In genomic region chr14:37168721-37169120, GRCh38 we compare ENCODE assay signal across 1 cellular context.
TF ChIP-seq lines count a peak whose summit lies in the region.

No MANE protein-coding gene starts in this region.

TF ChIP-seq in K562, 482 proteins besides CTCF, POLR2A, EP300 and RAD21 (continued from another document and continues in another):
- TF ChIP-seq ZBTB8A (IDR thresholded peaks at IDR 0.05; ENCODE audit: partially characterized antibody) (no peak), ZMIZ1 (IDR thresholded peaks at IDR 0.05; ENCODE audit: low read depth in 2 of 2, low read length in 2 of 2) (peak in 1 of 2 experiments; percentile 46; a peak in 1 of 4 replicates), ZBTB33 (CRISPR knock-in tag; IDR thresholded peaks at IDR 0.05) (no peak), STAT5A (IDR thresholded peaks at IDR 0.05; ENCODE audit: borderline replicate concordance, low read length) (peak; percentile 69; the same call in 1 of the 2 replicates), MEIS2 (IDR thresholded peaks at IDR 0.05; ENCODE audit: partially characterized antibody) (peak; percentile 64), SMARCE1 (IDR thresholded peaks at IDR 0.05) (peak; percentile 85), HBP1 (CRISPR knock-in tag; IDR thresholded peaks at IDR 0.05) (no peak), E2F1 (CRISPR knock-in tag; IDR thresholded peaks at IDR 0.05) (no peak), CTBP1 (IDR thresholded peaks at IDR 0.05; ENCODE audit: borderline replicate concordance) (peak; percentile 69), VEZF1 (CRISPR knock-in tag; IDR thresholded peaks at IDR 0.05) (peak; percentile 38; the same call in 1 of the 2 replicates), ZNF395 (CRISPR knock-in tag; IDR thresholded peaks at IDR 0.05) (0 out of 2 replicates have a peak, but pooled peaks have one; percentile 52), PML (IDR thresholded peaks at IDR 0.05; ENCODE audit: low read length) (peak; percentile 78), ZNF551 (CRISPR knock-in tag; IDR thresholded peaks at IDR 0.05) (no peak), GATAD2B (IDR thresholded peaks at IDR 0.05; ENCODE audit: borderline replicate concordance) (no peak), NCOR1 (IDR thresholded peaks at IDR 0.05) (peak; percentile 86), MYNN (IDR thresholded peaks at IDR 0.05) (peak; percentile 83), MYNN (CRISPR knock-in tag; IDR thresholded peaks at IDR 0.05) (no peak), CHD7 (IDR thresholded peaks at IDR 0.05; ENCODE audit: low read depth, low read length) (no peak), ZBTB5 (IDR thresholded peaks at IDR 0.05) (peak; percentile 72), TEAD4 (IDR thresholded peaks at IDR 0.05; ENCODE audit: low read length) (peak; percentile 87), TEAD4 (CRISPR knock-in tag; IDR thresholded peaks at IDR 0.05; ENCODE audit: borderline replicate concordance) (no peak), SIN3B (IDR thresholded peaks at IDR 0.05; ENCODE audit: low read depth) (no peak), RB1 (IDR thresholded peaks at IDR 0.05; ENCODE audit: low read depth) (no peak), ARNT (IDR thresholded peaks at IDR 0.05) (0 out of 4 replicates have a peak, but pooled peaks of 1 of the 2 experiments have one; percentile 21), SMAD2 (IDR thresholded peaks at IDR 0.05; ENCODE audit: low read depth, low read length) (no peak), ZNF121 (CRISPR knock-in tag; conservative IDR thresholded peaks at IDR 0.05) (no peak), ZNF696 (CRISPR knock-in tag; conservative IDR thresholded peaks at IDR 0.05) (no peak), TAF7 (tag; IDR thresholded peaks at IDR 0.05) (no peak), KDM2B (CRISPR knock-in tag; IDR thresholded peaks at IDR 0.05) (no peak)
